ENCODE assay signal across 8 cellular contexts in genomic region chr2:219294356-219295351, GRCh38. TPM values are rescaled to one million over a fixed set of nuclear protein-coding genes. Genes with fewer than 3 reads are reported as not detected.
A peak's percentile ranks its signal among the peaks of the same experiment; 100 is the strongest.
DNase-seq lines count a peak whose midpoint lies in the region; ATAC-seq and TF ChIP-seq lines count a peak whose summit lies in the region.

No MANE protein-coding gene starts in this region.

- no peaks in the 10 kb centered on the region for H3K9me3 Mint-ChIP-seq in HFFc6

- peak; percentile 85 to 86 for ATAC-seq in gastrocnemius medialis

- peaks cover 2% of the 10 kb centered on the region; the same call in 1 of the 2 replicates for H3K27me3 ChIP-seq in iPS DF 6.9 (ENCODE audit: control insufficient read depth, insufficient read depth, low read length)
- H3K27me3 ChIP-seq in gastrocnemius medialis: no peaks in the 10 kb centered on the region

- in situ Hi-C loops in astrocyte of the cerebellum (cut with HindIII; ENCODE audit: low sequenced_read_pairs) (no loop called here), gastrocnemius medialis (cut with MboI; ENCODE audit: low sequenced_read_pairs in 4 of 4) (loop anchor here (5.0 to 25.0 kb wide), 4 partner anchors 130 to 243 kb away; partner anchors contain the start of genes NHEJ1 (in 2 of the 4), CHPF (in 1 of the 4), SLC23A3 (in 1 of the 4) and TMEM198 (in 1 of the 4))

- H3K4me3 ChIP-seq in GM12865 (ENCODE audit: low read depth, low read length): peak overlapping the region; percentile 46
- H3K4me3 ChIP-seq in NB4 (ENCODE audit: low read depth, low read length): peak overlapping the region; percentile 30
- peak overlapping the region; percentile 42 for H3K4me3 ChIP-seq in astrocyte of the cerebellum (ENCODE audit: low read depth, low read length)
- H3K4me3 ChIP-seq in iPS DF 6.9 (ENCODE audit: low read length): peak overlapping the region; percentile 72; the same call in 1 of the 2 replicates
- peak overlapping the region; percentile 57 to 63 (median 58) for H3K4me3 ChIP-seq in gastrocnemius medialis

- H3K27ac ChIP-seq in iPS DF 6.9 (ENCODE audit: low read length) (no peak overlapping the region), gastrocnemius medialis (peak overlapping the region; percentile 68 to 82 (median 77))

- peak overlapping the region; percentile 78 for H3K4me3 Mint-ChIP-seq in HFFc6

- H3K36me3 ChIP-seq in iPS DF 6.9 (ENCODE audit: control insufficient read depth, insufficient read depth, low read length) (no peaks in the 10 kb centered on the region; the same call in 1 of the 2 replicates), gastrocnemius medialis (no peaks in the 10 kb centered on the region)

- TF ChIP-seq POLR2A in NB4 (IDR thresholded peaks at IDR 0.05; ENCODE audit: extremely low read depth, insufficient read length) (peak; percentile 53), gastrocnemius medialis (IDR thresholded peaks at IDR 0.05) (peak in 1 of 2 donors; percentile 30)

- H3K27me3 Mint-ChIP-seq in HFFc6 (ENCODE audit: insufficient read depth): peaks cover 4% of the 10 kb centered on the region

- DNase-seq in GM12865 (ENCODE audit: low read depth) (peak; percentile 94), HFFc6 (peak; percentile 53), NB4 (ENCODE audit: low read depth) (peak; percentile 89), T-helper 22 cell (ENCODE audit: low read depth) (peak; percentile 72), astrocyte of the cerebellum (ENCODE audit: low read depth) (peak; percentile 40), iPS DF 6.9 (ENCODE audit: low read depth, low spot score) (peak; percentile 94), gastrocnemius medialis (peak; percentile 64 to 80), NCI-H510A treated with DMSO at 0.1 percent for 48 hours (lab: John Stamatoyannopoulos, UW) (no peak)

- peak overlapping the region; percentile 49 for H3K27ac Mint-ChIP-seq in HFFc6

- H3K4me1 ChIP-seq in iPS DF 6.9 (ENCODE audit: control insufficient read depth, insufficient read depth, low read length) (peaks cover 8% of the 10 kb centered on the region), gastrocnemius medialis (peaks cover 8 to 10% of the 10 kb centered on the region in 2 donors)

- peaks cover 11% of the 10 kb centered on the region for H3K4me1 Mint-ChIP-seq in HFFc6 (ENCODE audit: low read depth)

- WGBS in iPS DF 6.9 (ENCODE audit: insufficient coverage, insufficient read length): no CpG with 5 or more reads among the region's 67 CpGs

- peak; percentile 98 for TF ChIP-seq CTCF in GM12865 (IDR thresholded peaks at IDR 0.05; ENCODE audit: insufficient read depth, low read depth, low read length, missing control alignments)
- TF ChIP-seq CTCF in HFFc6 (IDR thresholded peaks at IDR 0.05): peak; percentile 100
- TF ChIP-seq CTCF in NB4 (IDR thresholded peaks at IDR 0.05; ENCODE audit: low read depth, low read length): peak; percentile 84
- peak; percentile 84 for TF ChIP-seq CTCF in astrocyte of the cerebellum (IDR thresholded peaks at IDR 0.05; ENCODE audit: low read depth, low read length, missing control alignments)
- peak; percentile 95 to 99 (median 98) for TF ChIP-seq CTCF in gastrocnemius medialis (IDR thresholded peaks at IDR 0.05 in 4 of 5, conservative IDR thresholded peaks at IDR 0.05 in 1 of 5)

- no peaks in the 10 kb centered on the region for H3K36me3 Mint-ChIP-seq in HFFc6 (ENCODE audit: low read depth)

- H3K9me3 ChIP-seq in iPS DF 6.9 (ENCODE audit: control insufficient read depth, insufficient read depth, low read length) (no peaks in the 10 kb centered on the region), gastrocnemius medialis (no peaks in the 10 kb centered on the region)

- intact Hi-C loops in gastrocnemius medialis (cut with DNase I; ENCODE audit: low total_unique reads): loop anchor here (1.0 to 10.0 kb wide), 5 partner anchors 17 to 300 kb away; partner anchors contain the start of genes CRYBA2 and DNPEP

RNA-seq across cellular contexts. Expression of gene PTPRN, which starts 14.5 kb away (rescaled TPM):
- 10 to 100 TPM in 5 of 6 experiments, 1 to 10 TPM in 1; 5.2 to 18.3 (median 15.2) TPM for total RNA-seq in HFFc6 (2021; fragmentation: NEBNext Ultra II Directional; extraction: Animal tissue kit (Norgen Biotek cat#: 25700))
- not detected for total RNA-seq in gastrocnemius medialis

RNA-seq across cellular contexts. Expression of gene DNAJB2, which starts 15.5 kb away (rescaled TPM):
- total RNA-seq in HFFc6 (2021; fragmentation: NEBNext Ultra II Directional; extraction: Animal tissue kit (Norgen Biotek cat#: 25700)): 10 to 100 TPM; 39.7 to 45.4 (median 41.5) TPM
- total RNA-seq in gastrocnemius medialis: 10 to 100 TPM; 58.6 to 76.5 (median 71.8) TPM

RNA-seq across cellular contexts. Expression of gene RESP18, which starts 37.9 kb away (rescaled TPM):
- total RNA-seq in HFFc6 (2021; fragmentation: NEBNext Ultra II Directional; extraction: Animal tissue kit (Norgen Biotek cat#: 25700)): not detected
- total RNA-seq in gastrocnemius medialis: not detected

RNA-seq across cellular contexts. Expression of gene TUBA4A, which starts 40.9 kb away (rescaled TPM):
- total RNA-seq in HFFc6 (2021; fragmentation: NEBNext Ultra II Directional; extraction: Animal tissue kit (Norgen Biotek cat#: 25700)): 10 to 100 TPM; 40.4 to 66.3 (median 48.2) TPM
- 100 to 1,000 TPM; 351 to 797 (median 386) TPM for total RNA-seq in gastrocnemius medialis

RNA-seq across cellular contexts. Expression of gene TUBA4B, which starts 41.6 kb away (rescaled TPM):
- not detected for total RNA-seq in HFFc6 (2021; fragmentation: NEBNext Ultra II Directional; extraction: Animal tissue kit (Norgen Biotek cat#: 25700))
- not detected for total RNA-seq in gastrocnemius medialis

Comparison
In these comparisons a context has a peak if more than half of its experiments do, and no peak if none do; other contexts are left out.
1. RNA of gene PTPRN, which starts 14.5 kb away (total RNA-seq): 5.2 to 18.3 TPM in HFFc6; not detected in gastrocnemius medialis; every median in the first group is over 4 times any median in the second.
2. Peak in every context shown above with its lines, with median percentiles within 50 percentile points of each other: H3K4me3 ChIP-seq and CTCF ChIP-seq.